In the genomic region with DNA sequence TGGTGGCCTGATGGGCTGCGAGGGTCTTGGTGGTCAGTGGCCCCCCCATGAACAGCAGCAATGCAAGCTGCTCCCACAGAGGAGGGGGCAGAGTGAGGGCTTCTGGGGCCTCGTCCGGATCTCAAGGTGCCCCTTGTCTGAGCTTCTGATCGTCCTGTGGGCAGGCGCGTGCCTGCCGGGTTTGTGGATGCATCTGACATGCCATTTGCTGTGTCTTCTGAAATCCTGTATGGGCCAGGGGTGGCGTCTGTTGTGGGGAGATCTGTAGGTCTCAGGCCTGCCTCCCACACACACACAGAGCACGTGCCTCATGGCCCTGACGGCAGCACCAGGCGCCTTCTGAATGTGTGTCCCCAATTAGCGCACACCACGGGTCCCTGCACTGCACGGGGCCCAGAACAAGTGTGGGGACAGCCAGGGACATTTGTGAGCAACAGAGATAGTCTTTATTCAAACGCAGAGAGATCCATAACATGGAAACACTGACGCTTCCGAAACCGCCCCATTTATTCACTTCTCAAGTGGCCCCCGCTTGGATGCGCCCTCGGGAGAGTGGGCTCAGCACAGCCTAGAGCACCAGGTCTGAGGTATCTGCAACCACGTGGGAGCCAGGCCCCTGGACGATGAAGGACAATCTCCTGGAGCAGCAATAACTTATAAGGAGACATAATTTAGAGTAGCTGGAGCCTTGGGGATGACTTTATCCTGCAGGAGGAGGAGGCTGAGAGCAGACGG, we compare ENCODE assay signal across 8 cellular contexts. TPM values are rescaled to one million over a fixed set of nuclear protein-coding genes. Genes with fewer than 3 reads are reported as not detected.
DNase-seq lines count a peak whose midpoint lies in the region; ATAC-seq and TF ChIP-seq lines count a peak whose summit lies in the region.

No MANE protein-coding gene starts in this region.

- no peak for ATAC-seq in HG03095 (IDR thresholded peaks at IDR 0.05; ENCODE audit: unreplicated experiment)

- TF ChIP-seq CTCF in C4-2B (conservative IDR thresholded peaks at IDR 0.05) (no peak), HFFc6 (IDR thresholded peaks at IDR 0.05) (no peak)

- no peaks in the 10 kb centered on the region for H3K36me3 Mint-ChIP-seq in HFFc6 (ENCODE audit: low read depth)
- H3K36me3 Mint-ChIP-seq in activated T-helper 1 cell treated with anti-CD3 and anti-CD28 coated beads, Interleukin-12 subunit alpha, Interleukin-12 subunit beta, Interleukin-2, Interleukin-4 antibody, amounts not matched to agents 30 ng/mL and 10 ng/mL and 1 ng/mL, durations not matched to agents 14 hours and 24 hours and 36 hours (ENCODE audit: low read depth): no peaks in the 10 kb centered on the region

- H3K27me3 Mint-ChIP-seq in HFFc6 (ENCODE audit: insufficient read depth): peaks cover 18% of the 10 kb centered on the region
- H3K27me3 Mint-ChIP-seq in activated T-helper 1 cell treated with anti-CD3 and anti-CD28 coated beads, Interleukin-12 subunit alpha, Interleukin-12 subunit beta, Interleukin-2, Interleukin-4 antibody, amounts not matched to agents 30 ng/mL and 10 ng/mL and 1 ng/mL, durations not matched to agents 14 hours and 24 hours and 36 hours (ENCODE audit: insufficient read depth): peaks cover 13% of the 10 kb centered on the region

- intact Hi-C loops in activated T-helper 1 cell treated with anti-CD3 and anti-CD28 coated beads, Interleukin-12 subunit alpha, Interleukin-12 subunit beta, Interleukin-2, Interleukin-4 antibody, amounts not matched to agents 30 ng/mL and 10 ng/mL and 1 ng/mL, durations not matched to agents 14 hours and 24 hours and 36 hours (cut with micrococcal nuclease): loop anchor here (1.0 kb wide), 9 partner anchors 21 to 185 kb away; a partner anchor contains a TSS

- H3K4me3 Mint-ChIP-seq in HFFc6: peak overlapping the region; percentile 76; the same call in 1 of the 2 replicates
- peak overlapping the region; percentile 79 for H3K4me3 Mint-ChIP-seq in activated T-helper 1 cell treated with anti-CD3 and anti-CD28 coated beads, Interleukin-12 subunit alpha, Interleukin-12 subunit beta, Interleukin-2, Interleukin-4 antibody, amounts not matched to agents 30 ng/mL and 10 ng/mL and 1 ng/mL, durations not matched to agents 14 hours and 24 hours and 36 hours

- no peak overlapping the region for H3K27ac Mint-ChIP-seq in HFFc6
- peak overlapping the region; percentile 67 for H3K27ac Mint-ChIP-seq in activated T-helper 1 cell treated with anti-CD3 and anti-CD28 coated beads, Interleukin-12 subunit alpha, Interleukin-12 subunit beta, Interleukin-2, Interleukin-4 antibody, amounts not matched to agents 30 ng/mL and 10 ng/mL and 1 ng/mL, durations not matched to agents 14 hours and 24 hours and 36 hours

- H3K4me1 Mint-ChIP-seq in HFFc6 (ENCODE audit: low read depth): peaks cover 12% of the 10 kb centered on the region; the same call in 1 of the 2 replicates
- H3K4me1 Mint-ChIP-seq in activated T-helper 1 cell treated with anti-CD3 and anti-CD28 coated beads, Interleukin-12 subunit alpha, Interleukin-12 subunit beta, Interleukin-2, Interleukin-4 antibody, amounts not matched to agents 30 ng/mL and 10 ng/mL and 1 ng/mL, durations not matched to agents 14 hours and 24 hours and 36 hours (ENCODE audit: low read depth): peaks cover 15% of the 10 kb centered on the region

- WGBS in mesodermal cell (ENCODE audit: insufficient coverage in 2 of 2), 2 experiments: 69% methylated on average over 16 to 23 of the region's 24 CpGs

- H3K36me3 ChIP-seq in mesodermal cell (ENCODE audit: control insufficient read depth, insufficient read depth, low read length): no peaks in the 10 kb centered on the region

- H3K27ac ChIP-seq in C4-2B (peak overlapping the region; percentile 86), mesodermal cell (ENCODE audit: low read depth, low read length, severe bottlenecking) (no peak overlapping the region)

- no peaks in the 10 kb centered on the region for H3K9me3 ChIP-seq in mesodermal cell (ENCODE audit: control insufficient read depth, low read length)

- no peaks in the 10 kb centered on the region; the same call in 1 of the 2 replicates for H3K9me3 Mint-ChIP-seq in HFFc6
- H3K9me3 Mint-ChIP-seq in activated T-helper 1 cell treated with anti-CD3 and anti-CD28 coated beads, Interleukin-12 subunit alpha, Interleukin-12 subunit beta, Interleukin-2, Interleukin-4 antibody, amounts not matched to agents 30 ng/mL and 10 ng/mL and 1 ng/mL, durations not matched to agents 14 hours and 24 hours and 36 hours: no peaks in the 10 kb centered on the region

- H3K4me1 ChIP-seq in mesodermal cell (ENCODE audit: control insufficient read depth, insufficient read depth, low read length, poor library complexity, severe bottlenecking): peaks cover 5% of the 10 kb centered on the region

- peak overlapping the region; percentile 51 for H3K4me3 ChIP-seq in mesodermal cell (ENCODE audit: extremely low read depth, insufficient read depth, low read length, poor library complexity, severe bottlenecking)

- no peak for DNase-seq in HFFc6
- no peak for DNase-seq in activated T-helper 1 cell treated with anti-CD3 and anti-CD28 coated beads, Interleukin-12 subunit alpha, Interleukin-12 subunit beta, Interleukin-2, Interleukin-4 antibody, amounts not matched to agents 30 ng/mL and 10 ng/mL and 1 ng/mL, durations not matched to agents 14 hours and 24 hours and 36 hours (ENCODE audit: low spot score)
- no peak for DNase-seq in DMS79 (lab: John Stamatoyannopoulos, UW)
- DNase-seq in stimulated activated CD4-positive, alpha-beta T cell treated with anti-CD3 and anti-CD28 coated beads, Interleukin-4, amount 100 ng/mL, for 24 hours: no peak
- no peak for DNase-seq in H4 (ENCODE audit: low spot score)

RNA-seq across cellular contexts. Expression of a gene that starts 5.7 kb away (rescaled TPM):
- total RNA-seq in HFFc6 (2021; fragmentation: NEBNext Ultra II Directional; extraction: Animal tissue kit (Norgen Biotek cat#: 25700)): 10 to 100 TPM; 12.0 to 53.5 (median 48.2) TPM
- 12.1 and 16.3 TPM in 2 replicates for total RNA-seq in activated T-helper 1 cell treated with anti-CD3 and anti-CD28 coated beads, Interleukin-12 subunit alpha, Interleukin-12 subunit beta, Interleukin-2, Interleukin-4 antibody, amounts not matched to agents 30 ng/mL and 10 ng/mL and 1 ng/mL, durations not matched to agents 14 hours and 24 hours and 36 hours
- 13.8 TPM for polyA plus RNA-seq in mesodermal cell (2013, experiment 1 of 2)
- polyA plus RNA-seq in mesodermal cell (2013, experiment 2 of 2): 8.5 TPM
- 4.5 and 12.0 TPM in 2 replicates for total RNA-seq in H4 (2014; rRNA removed; shearing (Covaris generic))

RNA-seq across cellular contexts. Expression of a gene that starts 53.3 kb away (rescaled TPM):
- total RNA-seq in HFFc6 (2021; fragmentation: NEBNext Ultra II Directional; extraction: Animal tissue kit (Norgen Biotek cat#: 25700)): not detected
- 0.93 and 1.5 TPM in 2 replicates for total RNA-seq in activated T-helper 1 cell treated with anti-CD3 and anti-CD28 coated beads, Interleukin-12 subunit alpha, Interleukin-12 subunit beta, Interleukin-2, Interleukin-4 antibody, amounts not matched to agents 30 ng/mL and 10 ng/mL and 1 ng/mL, durations not matched to agents 14 hours and 24 hours and 36 hours
- 0.66 TPM for polyA plus RNA-seq in mesodermal cell (2013, experiment 1 of 2)
- polyA plus RNA-seq in mesodermal cell (2013, experiment 2 of 2): 0.61 TPM
- not detected in 2 replicates for total RNA-seq in H4 (2014; rRNA removed; shearing (Covaris generic))
